ENCODE assay signal across 8 cellular contexts in the genomic region with DNA sequence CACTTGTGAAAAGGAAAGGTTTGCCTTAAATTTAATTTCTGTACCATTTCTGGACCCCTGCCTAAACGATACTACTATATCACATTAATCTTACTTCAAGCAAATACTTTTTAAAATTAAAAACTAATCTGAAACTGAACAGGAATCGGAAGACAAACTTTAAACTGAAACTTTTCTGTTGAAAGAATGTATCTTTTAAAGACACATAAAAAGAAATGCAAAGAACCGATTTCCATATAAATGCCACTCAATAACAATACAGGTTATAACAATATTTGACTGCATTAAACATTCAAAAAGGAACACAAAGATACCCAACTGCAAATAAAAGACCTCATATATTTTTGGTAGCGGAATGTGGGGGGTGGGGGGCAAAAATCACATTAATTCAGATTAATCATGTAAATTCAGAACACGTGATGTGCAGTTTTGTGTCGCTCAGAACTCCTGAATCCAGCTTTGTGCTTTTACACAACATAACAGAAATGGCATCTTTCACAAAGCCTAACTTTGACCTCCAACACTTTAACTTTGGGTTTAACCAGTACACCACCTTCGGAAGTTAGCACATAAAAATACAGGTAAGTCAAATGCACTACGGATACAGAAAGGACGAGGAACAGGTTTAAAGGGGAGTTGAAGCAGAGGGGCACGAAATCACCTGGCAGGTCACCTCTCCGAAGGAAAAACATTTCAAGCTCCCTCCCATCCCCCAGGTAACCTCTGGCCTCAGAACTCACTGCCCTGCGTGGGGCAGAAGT. TPM values are rescaled to one million over a fixed set of nuclear protein-coding genes. Genes with fewer than 3 reads are reported as not detected.
A peak's percentile ranks its signal among the peaks of the same experiment; 100 is the strongest.
DNase-seq lines count a peak whose midpoint lies in the region; ATAC-seq, FAIRE-seq and TF ChIP-seq lines count a peak whose summit lies in the region.

No MANE protein-coding gene starts in this region.

- no peak for TF ChIP-seq RAD21 in HepG2 (CRISPR knock-in tag; IDR thresholded peaks at IDR 0.05)

- no peak for DNase-seq in T-helper 2 cell treated with Interferon-gamma antibody and Interleukin-4, amounts not matched to agents 5 μg/mL and 100 μg/mL, for 36 hours (ENCODE audit: low spot score)
- no peak for DNase-seq in T-helper 2 cell
- no peak for DNase-seq in ascending aorta (ENCODE audit: low spot score in 2 of 2)
- DNase-seq in HepG2 (ENCODE audit: low spot score), result no peak
- DNase-seq in suprapubic skin (ENCODE audit: low spot score in 2 of 2), result no peak
- no peak for DNase-seq in HT-29 (ENCODE audit: low spot score)
- no peak for DNase-seq in posterior cingulate gyrus

- no peaks in the 10 kb centered on the region for H3K36me3 Mint-ChIP-seq in T-helper 2 cell treated with Interferon-gamma antibody and Interleukin-4, amounts not matched to agents 5 μg/mL and 100 μg/mL, for 36 hours (ENCODE audit: low read depth)

- no peak overlapping the region for H3K27ac Mint-ChIP-seq in T-helper 2 cell treated with Interferon-gamma antibody and Interleukin-4, amounts not matched to agents 5 μg/mL and 100 μg/mL, for 36 hours

- peaks cover 9% of the 10 kb centered on the region for H3K4me1 Mint-ChIP-seq in T-helper 2 cell treated with Interferon-gamma antibody and Interleukin-4, amounts not matched to agents 5 μg/mL and 100 μg/mL, for 36 hours (ENCODE audit: low read depth)

- TSS peak; percentile 56 for BruUV-seq in HepG2 (replicated peaks; lab: Mats Ljungman, UMichigan)

- H3K36me3 ChIP-seq in ascending aorta (no peaks in the 10 kb centered on the region), HepG2 (replicated peaks in 1 of 2; ENCODE audit: control insufficient read depth in 1 of 2, insufficient read depth in 2 of 2, low read length in 2 of 2) (no peaks in the 10 kb centered on the region), suprapubic skin (no peaks in the 10 kb centered on the region)

- FAIRE-seq in HepG2 (lab: Jason Lieb, UNC), result peak; percentile 23

- intact Hi-C loops in ascending aorta (cut with DNase I) (loop anchor here (2.0 to 10.0 kb wide), 5 partner anchors 43 to 519 kb away; partner anchors contain the start of gene RICTOR), HepG2 (cut with micrococcal nuclease; ENCODE audit: unreplicated experiment) (no loop called here), posterior cingulate gyrus (cut with DNase I) (loop anchor here (5.0 to 10.0 kb wide), 3 partner anchors 129 to 519 kb away; partner anchors contain the start of gene RICTOR)

- H3K79me2 ChIP-seq in HepG2 (ENCODE audit: insufficient read depth, low read length), result peaks cover 54% of the 10 kb centered on the region

- TF ChIP-seq CTCF in ascending aorta (IDR thresholded peaks at IDR 0.05), result no peak
- no peak for TF ChIP-seq CTCF in HepG2 (CRISPR knock-in tag; IDR thresholded peaks at IDR 0.05)
- no peak for TF ChIP-seq CTCF in suprapubic skin (IDR thresholded peaks at IDR 0.05)

- H3K9me3 Mint-ChIP-seq in T-helper 2 cell treated with Interferon-gamma antibody and Interleukin-4, amounts not matched to agents 5 μg/mL and 100 μg/mL, for 36 hours, result no peaks in the 10 kb centered on the region

- peak overlapping the region; percentile 84 for H3K4me3 Mint-ChIP-seq in T-helper 2 cell treated with Interferon-gamma antibody and Interleukin-4, amounts not matched to agents 5 μg/mL and 100 μg/mL, for 36 hours

- peak overlapping the region; percentile 87 for H3K9ac ChIP-seq in HepG2 (ENCODE audit: insufficient read depth, low read depth, low read length)

- POLR2A ChIA-PET in HepG2 (lab: Yijun Ruan, JAX), result interaction anchor here (1.1 to 1.8 kb wide), 4 partner anchors 8 to 114 kb away, joined by 4 to 10 read pairs (median 6); no protein-coding TSS in a partner anchor

- H3K9me3 ChIP-seq in ascending aorta (no peaks in the 10 kb centered on the region), HepG2 (ENCODE audit: low read length) (no peaks in the 10 kb centered on the region), suprapubic skin (no peaks in the 10 kb centered on the region)

- peak overlapping the region; percentile 78 to 91 for H3K4me3 ChIP-seq in ascending aorta
- peak overlapping the region; percentile 91 to 96 (median 93) for H3K4me3 ChIP-seq in HepG2 (replicated peaks in 1 of 3; ENCODE audit: insufficient read depth in 1 of 3, low read depth in 2 of 3, low read length in 3 of 3)
- peak overlapping the region; percentile 93 for H3K4me3 ChIP-seq in suprapubic skin

- TF ChIP-seq POLR2A in HepG2 (IDR thresholded peaks at IDR 0.05; ENCODE audit: insufficient read depth in 1 of 2, low read depth in 2 of 2, low read length in 2 of 2), result no peak
- no peak for TF ChIP-seq POLR2A in suprapubic skin (IDR thresholded peaks at IDR 0.05)

- H2AFZ ChIP-seq in HepG2 (ENCODE audit: low read length), result no peak overlapping the region

- no peak for ATAC-seq in HepG2
- ATAC-seq in GM18870 (IDR thresholded peaks at IDR 0.05; ENCODE audit: unreplicated experiment), result no peak

- peaks cover 0 to 12% of the 10 kb centered on the region in 2 donors for H3K4me1 ChIP-seq in ascending aorta
- peaks cover 57% of the 10 kb centered on the region for H3K4me1 ChIP-seq in HepG2 (ENCODE audit: insufficient read depth, low read length)
- peaks cover 20% of the 10 kb centered on the region for H3K4me1 ChIP-seq in suprapubic skin

- CTCF ChIA-PET in HepG2 (lab: Yijun Ruan, JAX; ENCODE audit: low intra/inter-chr PET ratio, low total read pairs), result no interaction called here

- in situ Hi-C loops in HepG2 (cut with HindIII; ENCODE audit: extremely low pct_ligation_motif_present, low pct_unique_long_range_greater_than_20kb), result loop anchor here (10.0 kb wide), 1 partner anchor 111 kb away; no protein-coding TSS in a partner anchor

- H4K20me1 ChIP-seq in HepG2 (ENCODE audit: insufficient read depth, low read length), result no peaks in the 10 kb centered on the region; the same call in none of the 2 replicates

- H3K27me3 Mint-ChIP-seq in T-helper 2 cell treated with Interferon-gamma antibody and Interleukin-4, amounts not matched to agents 5 μg/mL and 100 μg/mL, for 36 hours (ENCODE audit: low read depth), result peaks cover 62% of the 10 kb centered on the region

- no peaks in the 10 kb centered on the region for H3K27me3 ChIP-seq in ascending aorta
- H3K27me3 ChIP-seq in HepG2 (ENCODE audit: control insufficient read depth in 1 of 2, insufficient read depth in 2 of 2, low read length in 2 of 2), result no peaks in the 10 kb centered on the region; a peak in 1 of 5 replicates
- H3K27me3 ChIP-seq in suprapubic skin, result peaks cover 4% of the 10 kb centered on the region

- H3K4me2 ChIP-seq in HepG2 (ENCODE audit: low read depth, low read length), result peak overlapping the region; percentile 82

- H3K27ac ChIP-seq in ascending aorta (peak overlapping the region; percentile 89 to 94), HepG2 (ENCODE audit: extremely low read length, insufficient read depth, low read length) (peak overlapping the region; percentile 72), suprapubic skin (peak overlapping the region; percentile 91)

- no peak for TF ChIP-seq EP300 in HepG2 (IDR thresholded peaks at IDR 0.05; ENCODE audit: low read depth in 2 of 2, low read length in 2 of 2)
- TF ChIP-seq EP300 in HepG2 (CRISPR knock-in tag; IDR thresholded peaks at IDR 0.05; ENCODE audit: borderline replicate concordance), result no peak
- TF ChIP-seq EP300 in suprapubic skin (IDR thresholded peaks at IDR 0.05), result no peak

- 8% methylated on average over 10 of the region's 12 CpGs for WGBS in HepG2 (ENCODE audit: low lambda C conversion rate)
- 10% methylated on average over 12 of the region's 12 CpGs for WGBS in suprapubic skin

TF ChIP-seq in HepG2, 621 proteins besides CTCF, POLR2A, EP300 and RAD21 (continues in another document):
- TF ChIP-seq, protein P1, sequence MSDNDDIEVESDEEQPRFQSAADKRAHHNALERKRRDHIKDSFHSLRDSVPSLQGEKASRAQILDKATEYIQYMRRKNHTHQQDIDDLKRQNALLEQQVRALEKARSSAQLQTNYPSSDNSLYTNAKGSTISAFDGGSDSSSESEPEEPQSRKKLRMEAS (IDR thresholded peaks at IDR 0.05), result 0 out of 2 replicates have a peak, but pooled peaks have one; percentile 1
- TF ChIP-seq ZNF275 (CRISPR knock-in tag; IDR thresholded peaks at IDR 0.05; ENCODE audit: borderline replicate concordance), result no peak
- TF ChIP-seq SATB2 (CRISPR knock-in tag; IDR thresholded peaks at IDR 0.05), result no peak
- peak; percentile 16 for TF ChIP-seq ASH2L (IDR thresholded peaks at IDR 0.05; ENCODE audit: insufficient read length, low read depth, low read length)

RNA-seq across cellular contexts. Expression of gene LIFR, which starts 0.9 kb away (rescaled TPM):
- total RNA-seq in ascending aorta (116 TPM), HepG2 (2016; rRNA removed; fragmentation: Illumina TruSeq; extraction: Trizol) (20.1 and 25.2 TPM in 2 replicates), suprapubic skin (10 to 100 TPM; 18.7 to 71.4 (median 31.3) TPM)
- total RNA-seq in HepG2 (2016; cell fraction: cytosol; rRNA removed; fragmentation: Illumina TruSeq; extraction: Trizol; ENCODE audit: low read depth), result 58.4 and 67.4 TPM in 2 replicates
- total RNA-seq in HepG2 (2016; cell fraction: insoluble cytoplasmic fraction; rRNA removed; fragmentation: Illumina TruSeq; extraction: Trizol), result 20.0 and 23.0 TPM in 2 replicates
- 31.5 and 38.0 TPM in 2 replicates for total RNA-seq in HepG2 (2016; cell fraction: membrane; rRNA removed; fragmentation: Illumina TruSeq; extraction: Trizol)
- 39.8 and 44.4 TPM in 2 replicates for total RNA-seq in HepG2 (2016; cell fraction: nucleus; rRNA removed; fragmentation: Illumina TruSeq; extraction: Trizol)
- polyA plus RNA-seq in HepG2 (2011; rRNA removed), result 5.0 and 6.3 TPM in 2 replicates
- polyA plus RNA-seq in HepG2 (2011; cell fraction: cytosol; rRNA removed), result 1.9 and 3.2 TPM in 2 replicates
- 6.5 and 8.0 TPM in 2 replicates for polyA plus RNA-seq in HepG2 (2011; cell fraction: nucleus; rRNA removed)
- 7.6 and 12.3 TPM in 2 replicates for polyA plus RNA-seq in HepG2 (2012)
- polyA plus RNA-seq in HepG2 (2016; cell fraction: cytosol; fragmentation: Illumina TruSeq; extraction: Trizol; ENCODE audit: low read depth), result 0.20 and 0.28 TPM in 2 replicates
- 6.5 and 7.1 TPM in 2 replicates for polyA plus RNA-seq in HepG2 (2016; cell fraction: insoluble cytoplasmic fraction; fragmentation: Illumina TruSeq; extraction: Trizol; ENCODE audit: low read depth)
- polyA plus RNA-seq in HepG2 (2016; cell fraction: membrane; fragmentation: Illumina TruSeq; extraction: Trizol; ENCODE audit: low read depth), result 1.1 TPM in 2 replicates
- polyA plus RNA-seq in HepG2 (2016; cell fraction: nucleus; fragmentation: Illumina TruSeq; extraction: Trizol; ENCODE audit: insufficient read depth, low read depth), result 19.2 and 20.0 TPM in 2 replicates
- 15.0 and 54.2 TPM in 2 replicates for polyA minus RNA-seq in HepG2 (2011; rRNA and poly(A)+ RNA removed; ENCODE audit: low replicate concordance)
- 17.8 and 19.0 TPM in 2 replicates for polyA minus RNA-seq in HepG2 (2011; cell fraction: cytosol; rRNA and poly(A)+ RNA removed)
- 63.7 and 65.9 TPM in 2 replicates for polyA minus RNA-seq in HepG2 (2011; cell fraction: nucleus; rRNA and poly(A)+ RNA removed)
- not detected in 2 replicates for total RNA-seq in HT-29 (2014; rRNA removed; shearing (Covaris generic))

Comparison
In these comparisons a context has a peak if more than half of its experiments do, and no peak if none do; other contexts are left out.
1. RNA of gene LIFR, which starts 0.9 kb away (total RNA-seq): 116 TPM in ascending aorta (single experiment), 18.7 to 71.4 TPM in suprapubic skin and 20.0 to 67.4 TPM in HepG2; not detected in HT-29; every median in the first group is over 10 times any median in the second.
2. Peak in every context shown above with its lines, with median percentiles within 50 percentile points of each other: H3K27ac ChIP-seq and H3K4me3 ChIP-seq.